In genomic region chr7:2800220-2800922, GRCh38 we compare ENCODE assay signal across 21 cellular contexts. TPM values are rescaled to one million over a fixed set of nuclear protein-coding genes. Genes with fewer than 3 reads are reported as not detected.
A peak's percentile ranks its signal among the peaks of the same experiment; 100 is the strongest.
DNase-seq lines count a peak whose midpoint lies in the region; ATAC-seq and TF ChIP-seq lines count a peak whose summit lies in the region.
"Had no signal": no experiment of that assay in that cellular context is flagged by ENCODE, and none has a peak within 500 bp of the region (broad histone marks: within the 10 kb centered on the region; RNA-seq: fewer than 3 reads in every experiment).

No MANE protein-coding gene starts in this region.

- peak overlapping the region; percentile 22; the same call in 1 of the 2 replicates for H3K23ac ChIP-seq in IMR-90 (ENCODE audit: low read depth, low read length)

- no peak overlapping the region for H2BK5ac ChIP-seq in IMR-90 (ENCODE audit: low read depth, low read length, poor library complexity, severe bottlenecking)

- H2AK5ac ChIP-seq in IMR-90 (ENCODE audit: low read depth, low read length) = peak overlapping the region; percentile 60; the same call in 1 of the 2 replicates

- H3K36me3 Mint-ChIP-seq in Caco-2 (ENCODE audit: insufficient read depth, unreplicated experiment) = peaks cover 20% of the 10 kb centered on the region
- peaks cover 5% of the 10 kb centered on the region for H3K36me3 Mint-ChIP-seq in stimulated activated memory B cell treated with anti-CD40 and anti-IgM and Interleukin-4, amounts not matched to agents 10 μg/mL and 1 μg/mL and 100 μg/mL, for 72 hours

- no peak overlapping the region for H2AK9ac ChIP-seq in IMR-90 (replicated peaks; ENCODE audit: low read depth, low read length, poor library complexity)

- dilution Hi-C loops in IMR-90 (cut with HindIII; ENCODE audit: low sequenced_read_pairs, unreplicated experiment) = no loop called here

- TF ChIP-seq CTCF in Caco-2 (IDR thresholded peaks at IDR 0.05; ENCODE audit: insufficient read depth in 1 of 2, low read depth in 1 of 2, low read length in 1 of 2, severe bottlenecking in 1 of 2, unreplicated experiment in 1 of 2) = no peak
- TF ChIP-seq CTCF in IMR-90 (conservative IDR thresholded peaks at IDR 0.05; ENCODE audit: low read depth, low read length) = no peak
- TF ChIP-seq CTCF in hepatocyte (IDR thresholded peaks at IDR 0.05; ENCODE audit: poor library complexity) = no peak
- TF ChIP-seq CTCF in testis (IDR thresholded peaks at IDR 0.05) = no peak

- H3K9me2 ChIP-seq in hepatocyte (replicated peaks; ENCODE audit: insufficient read depth) = no peaks in the 10 kb centered on the region

- H3K36me3 ChIP-seq in Caco-2 (ENCODE audit: control insufficient read depth, insufficient read depth, low read length) = no peaks in the 10 kb centered on the region
- no peaks in the 10 kb centered on the region for H3K36me3 ChIP-seq in IMR-90 (ENCODE audit: control insufficient read depth, insufficient read depth, low read length)
- H3K36me3 ChIP-seq in hepatocyte (replicated peaks; ENCODE audit: insufficient read depth, low read depth) = no peaks in the 10 kb centered on the region
- no peaks in the 10 kb centered on the region for H3K36me3 ChIP-seq in testis (ENCODE audit: low read depth, missing control alignments)
- H3K36me3 ChIP-seq: ovary, transverse colon had no signal

- H3K18ac ChIP-seq in IMR-90 (ENCODE audit: low read depth, low read length) = no peak overlapping the region

- no peak overlapping the region for H4K5ac ChIP-seq in IMR-90 (ENCODE audit: low read depth, low read length)

- H4K20me1 ChIP-seq in IMR-90 (ENCODE audit: insufficient read depth, low read length) = peaks cover 8% of the 10 kb centered on the region; the same call in 1 of the 2 replicates
- no peaks in the 10 kb centered on the region for H4K20me1 ChIP-seq in hepatocyte (ENCODE audit: insufficient read depth, poor library complexity, severe bottlenecking)

- H3K9me3 ChIP-seq in Caco-2 = no peaks in the 10 kb centered on the region
- H3K9me3 ChIP-seq in IMR-90 (ENCODE audit: control insufficient read depth, insufficient read depth, low read length) = no peaks in the 10 kb centered on the region
- no peaks in the 10 kb centered on the region for H3K9me3 ChIP-seq in hepatocyte (ENCODE audit: low read depth)
- no peaks in the 10 kb centered on the region for H3K9me3 ChIP-seq in testis
- H3K9me3 ChIP-seq: ovary, transverse colon had no signal

- H3K4me3 ChIP-seq in Caco-2 (ENCODE audit: low read depth, low read length) (no peak overlapping the region), IMR-90 (ENCODE audit: insufficient read depth, low read depth, low read length) (no peak overlapping the region), hepatocyte (no peak overlapping the region), testis (no peak overlapping the region)
- H3K4me3 ChIP-seq: lung, ovary, transverse colon had no signal

- peak overlapping the region; percentile 96 for H3K27ac Mint-ChIP-seq in Caco-2 (ENCODE audit: unreplicated experiment)
- peak overlapping the region; percentile 37 for H3K27ac Mint-ChIP-seq in stimulated activated memory B cell treated with anti-CD40 and anti-IgM and Interleukin-4, amounts not matched to agents 10 μg/mL and 1 μg/mL and 100 μg/mL, for 72 hours

- CTCF ChIA-PET in Caco-2 (lab: Charles Lee) = interaction anchor here (1.2 kb wide), 1 partner anchor 40 kb away, joined by 3 read pairs; no protein-coding TSS in a partner anchor
- CTCF ChIA-PET in IMR-90 (lab: Yijun Ruan, JAX) = no interaction called here

- no peak for DNase-seq in Caco-2
- DNase-seq in IMR-90 = no peak
- no peak for DNase-seq in hepatocyte (ENCODE audit: low spot score)
- DNase-seq in testis = no peak
- no peak for DNase-seq in DMS114 treated with DMSO at 0.1 percent for 48 hours (lab: John Stamatoyannopoulos, UW; ENCODE audit: unreplicated experiment)
- DNase-seq: activated gamma-delta T cell, AML-193, foreskin fibroblast, hippocampal formation, NCI-H1105 treated with DMSO at 0.1 percent for 48 hours, NCI-H2107, NCI-H524, T-helper 9 cell, transverse colon had no signal

- peak overlapping the region; percentile 58; the same call in 2 of the 3 replicates for H2BK15ac ChIP-seq in IMR-90 (ENCODE audit: low read depth, low read length)

- POLR2A ChIA-PET in Caco-2 (lab: Charles Lee) (no interaction called here), IMR-90 (lab: Charles Lee; ENCODE audit: unreplicated experiment) (no interaction called here)

- peaks cover 52 to 79% of the 10 kb centered on the region in 2 experiments for H3K79me1 ChIP-seq in IMR-90 (ENCODE audit: low read depth in 1 of 2, low read length in 2 of 2)

- peak overlapping the region; percentile 78 for H2BK120ac ChIP-seq in IMR-90 (ENCODE audit: low read depth, low read length)

- H3K14ac ChIP-seq in IMR-90 (replicated peaks; ENCODE audit: low read depth, low read length) = peak overlapping the region; percentile 36; the same call in 1 of the 2 replicates

- H2AFZ ChIP-seq in IMR-90 (replicated peaks; ENCODE audit: low read length, poor library complexity) (no peak overlapping the region), hepatocyte (no peak overlapping the region)

- H2BK20ac ChIP-seq in IMR-90 (ENCODE audit: low read depth, low read length) = no peak overlapping the region

- peaks cover 45% of the 10 kb centered on the region for H3K9me1 ChIP-seq in IMR-90 (ENCODE audit: insufficient read depth, low read length)

- H3K4me1 ChIP-seq in Caco-2 (peaks cover 47% of the 10 kb centered on the region), IMR-90 (ENCODE audit: control insufficient read depth, insufficient read depth, low read length) (peaks cover 30% of the 10 kb centered on the region), hepatocyte (ENCODE audit: insufficient read depth) (peaks cover 46% of the 10 kb centered on the region), testis (peaks cover 60% of the 10 kb centered on the region)

- in situ Hi-C loops in IMR-90 (cut with MboI; ENCODE audit: low sequenced_read_pairs) = no loop called here

- TF ChIP-seq POLR2A in IMR-90 (IDR thresholded peaks at IDR 0.05; ENCODE audit: low read depth, low read length) (no peak), testis (IDR thresholded peaks at IDR 0.05) (no peak), GM18505 (IDR thresholded peaks at IDR 0.05; ENCODE audit: borderline replicate concordance, extremely low read depth, insufficient read depth, insufficient read length) (no peak)

- peak overlapping the region; percentile 78 for H3K4ac ChIP-seq in IMR-90 (ENCODE audit: low read depth, low read length)

- H3K27ac ChIP-seq in IMR-90 (ENCODE audit: insufficient read depth, low read length) = peak overlapping the region; percentile 56; the same call in 1 of the 2 replicates
- H3K27ac ChIP-seq in hepatocyte = peak overlapping the region; percentile 97
- no peak overlapping the region for H3K27ac ChIP-seq in testis
- H3K27ac ChIP-seq: epithelial cell of prostate had no signal

- no peaks in the 10 kb centered on the region for H3K27me3 Mint-ChIP-seq in Caco-2 (ENCODE audit: insufficient read depth, unreplicated experiment)
- H3K27me3 Mint-ChIP-seq in stimulated activated memory B cell treated with anti-CD40 and anti-IgM and Interleukin-4, amounts not matched to agents 10 μg/mL and 1 μg/mL and 100 μg/mL, for 72 hours = no peaks in the 10 kb centered on the region

- ATAC-seq in IMR-90 (ENCODE audit: low read depth) = no peak
- peak; percentile 41 for ATAC-seq in stimulated activated memory B cell treated with anti-CD40 and anti-IgM and Interleukin-4, amounts not matched to agents 10 μg/mL and 1 μg/mL and 100 μg/mL, for 72 hours
- no peak for ATAC-seq in GM18505 (IDR thresholded peaks at IDR 0.05; ENCODE audit: unreplicated experiment)
- ATAC-seq: activated CD4-positive, CD25-positive, alpha-beta regulatory T cell treated with anti-CD3 and anti-CD28 coated beads, Interleukin-2, amount 50 U/mL, for 24 hours; HCT116 had no signal

- H4K8ac ChIP-seq in IMR-90 (ENCODE audit: low read depth in 2 of 2, low read length in 2 of 2) = peak overlapping the region in 1 of 2 experiments; percentile 3; a peak in 1 of 4 replicates

- H3K27me3 ChIP-seq in Caco-2 (replicated peaks; ENCODE audit: control insufficient read depth, insufficient read depth, low read length) (no peaks in the 10 kb centered on the region), IMR-90 (ENCODE audit: control insufficient read depth, insufficient read depth, low read length) (no peaks in the 10 kb centered on the region), hepatocyte (no peaks in the 10 kb centered on the region), testis (no peaks in the 10 kb centered on the region)
- H3K27me3 ChIP-seq: ovary, transverse colon had no signal

- BruUV-seq in Caco-2 (replicated peaks; lab: Mats Ljungman, UMichigan) (no TSS peak), IMR-90 (replicated peaks; lab: Mats Ljungman, UMichigan) (no TSS peak)

- no peak overlapping the region for H3K4me3 Mint-ChIP-seq in Caco-2 (ENCODE audit: unreplicated experiment)
- no peak overlapping the region for H3K4me3 Mint-ChIP-seq in stimulated activated memory B cell treated with anti-CD40 and anti-IgM and Interleukin-4, amounts not matched to agents 10 μg/mL and 1 μg/mL and 100 μg/mL, for 72 hours

- H3K56ac ChIP-seq in IMR-90 (ENCODE audit: extremely low read depth, insufficient read depth, low read length) = no peak overlapping the region

- intact Hi-C loops in Caco-2 (cut with micrococcal nuclease; ENCODE audit: unreplicated experiment) (loop anchor here (5.0 kb wide), 1 partner anchor 42 kb away; the partner anchor contains the start of gene GNA12), IMR-90 (cut with micrococcal nuclease) (no loop called here), testis (cut with DNase I; ENCODE audit: low total_unique reads) (no loop called here)

- H3K9me3 Mint-ChIP-seq in Caco-2 (ENCODE audit: unreplicated experiment) = no peaks in the 10 kb centered on the region
- no peaks in the 10 kb centered on the region for H3K9me3 Mint-ChIP-seq in stimulated activated memory B cell treated with anti-CD40 and anti-IgM and Interleukin-4, amounts not matched to agents 10 μg/mL and 1 μg/mL and 100 μg/mL, for 72 hours

- no peak overlapping the region for H3K9ac ChIP-seq in IMR-90 (ENCODE audit: low read depth, low read length)

- TF ChIP-seq RAD21 in IMR-90 (IDR thresholded peaks at IDR 0.05; ENCODE audit: low read length) = no peak

- H4K91ac ChIP-seq in IMR-90 (ENCODE audit: insufficient read depth, low read depth, low read length) = peak overlapping the region; percentile 83

- peaks cover 74% of the 10 kb centered on the region for H3K79me2 ChIP-seq in hepatocyte

- 100% methylated on average over 2 of the region's 14 CpGs; no CpG with 5 or more reads in 1 of the 2 experiments for WGBS in IMR-90 (ENCODE audit: extremely low coverage in 2 of 2, insufficient read length in 1 of 2), 2 experiments
- WGBS in hepatocyte (ENCODE audit: low lambda C conversion rate, missing lambda C conversion rate) = 97% methylated on average over 14 of the region's 14 CpGs
- 96% methylated on average over 14 of the region's 14 CpGs for WGBS in testis, 2 donors

- H3K4me2 ChIP-seq in IMR-90 (ENCODE audit: low read depth, low read length) (no peak overlapping the region), hepatocyte (no peak overlapping the region)

- H3K4me1 Mint-ChIP-seq in Caco-2 (ENCODE audit: low read depth, unreplicated experiment) = peaks cover 49% of the 10 kb centered on the region
- H3K4me1 Mint-ChIP-seq in stimulated activated memory B cell treated with anti-CD40 and anti-IgM and Interleukin-4, amounts not matched to agents 10 μg/mL and 1 μg/mL and 100 μg/mL, for 72 hours = peaks cover 71% of the 10 kb centered on the region

RNA-seq across cellular contexts. Expression of gene GNA12, which starts 43.7 kb away (rescaled TPM):
- 59.3 and 63.8 TPM in 2 replicates for total RNA-seq in Caco-2 (2022)
- 14.3 and 14.4 TPM in 2 replicates for total RNA-seq in IMR-90 (2012; rRNA removed)
- polyA plus RNA-seq in IMR-90 (2012; rRNA removed) = 89.0 and 93.9 TPM in 2 replicates
- polyA plus RNA-seq in IMR-90 (2012; cell fraction: cytosol; rRNA removed) = 41.2 and 78.7 TPM in 2 replicates
- 60.2 and 62.3 TPM in 2 replicates for polyA plus RNA-seq in IMR-90 (2012; cell fraction: nucleus; rRNA removed; ENCODE audit: low replicate concordance)
- total RNA-seq in hepatocyte = 28.4 and 54.8 TPM in 2 replicates
- polyA plus RNA-seq in hepatocyte = 34.8 and 40.2 TPM in 2 replicates
- 10 to 100 TPM; 50.0 to 69.6 TPM for total RNA-seq in testis
- polyA plus RNA-seq in testis (ENCODE audit: insufficient read depth, low read depth, low replicate concordance) = 53.2 TPM

Comparison
In these comparisons a context has a peak if more than half of its experiments do, and no peak if none do; other contexts are left out.
1. H3K27ac ChIP-seq: peak in IMR-90 (single experiment) and hepatocyte (single experiment); none in testis (0 of 2).